Comparison of ENCODE assay signal across 8 cellular contexts in the genomic region with DNA sequence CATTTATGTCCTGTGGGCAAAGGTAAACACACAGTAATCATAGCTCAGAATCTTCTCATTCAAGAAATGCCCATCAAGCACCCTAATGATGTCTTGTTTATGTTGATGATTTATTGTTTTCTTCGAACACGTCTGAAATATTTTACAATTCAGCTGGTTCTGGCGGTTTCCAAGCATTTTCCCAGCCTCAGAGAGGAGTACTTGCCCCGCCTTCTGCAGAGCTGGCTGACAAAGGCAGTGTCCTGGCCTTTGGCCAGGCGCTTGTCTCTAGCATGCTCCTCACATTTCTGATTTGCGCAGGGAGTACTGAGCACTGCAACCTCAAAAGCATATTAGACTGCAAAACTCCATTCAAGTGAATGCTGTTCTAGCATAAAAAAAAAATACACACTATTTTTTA.
DNase-seq lines count a peak whose midpoint lies in the region; ATAC-seq and TF ChIP-seq lines count a peak whose summit lies in the region.

No MANE protein-coding gene starts in this region.

- H3K27ac ChIP-seq in GM23338 (ENCODE audit: low read depth): no peak overlapping the region

- no peaks in the 10 kb centered on the region for H3K27me3 Mint-ChIP-seq in GM23338 (ENCODE audit: insufficient read depth, low read depth, poor library complexity)

- H3F3A ChIP-seq in GM23338 (replicated peaks; ENCODE audit: low read depth): no peaks in the 10 kb centered on the region

- H3K79me2 ChIP-seq in GM23338 (replicated peaks; ENCODE audit: insufficient read depth): no peaks in the 10 kb centered on the region

- H3K4me2 ChIP-seq in GM23338: no peak overlapping the region

- no peak overlapping the region for H3K4me3 Mint-ChIP-seq in GM23338

- H3K36me3 Mint-ChIP-seq in GM23338 (ENCODE audit: low read depth): no peaks in the 10 kb centered on the region

- ATAC-seq in GM23338 (peak; percentile 53), HG03457 (IDR thresholded peaks at IDR 0.05; ENCODE audit: unreplicated experiment) (no peak), GM18502 (IDR thresholded peaks at IDR 0.05; ENCODE audit: poor library complexity, unreplicated experiment) (no peak)

- no peaks in the 10 kb centered on the region for H3K9me2 ChIP-seq in GM23338 (ENCODE audit: insufficient read depth)

- H2AFZ ChIP-seq in GM23338: peak overlapping the region; percentile 19; the same call in 1 of the 2 replicates

- H3K9me3 Mint-ChIP-seq in GM23338: no peaks in the 10 kb centered on the region

- H3K36me3 ChIP-seq in GM23338 (ENCODE audit: insufficient read depth): no peaks in the 10 kb centered on the region

- no peaks in the 10 kb centered on the region for H4K20me1 ChIP-seq in GM23338 (replicated peaks; ENCODE audit: insufficient read depth)

- no peak for TF ChIP-seq CTCF in GM23338 (conservative IDR thresholded peaks at IDR 0.05; ENCODE audit: low read depth in 2 of 2)
- TF ChIP-seq CTCF in fibroblast of pulmonary artery (IDR thresholded peaks at IDR 0.05; ENCODE audit: low read length, missing control alignments): no peak

- H3K4me3 ChIP-seq in GM23338: no peak overlapping the region
- H3K4me3 ChIP-seq in fibroblast of pulmonary artery (replicated peaks; ENCODE audit: low read depth, low read length): peak overlapping the region; percentile 17

- H3K4me1 Mint-ChIP-seq in GM23338: no peaks in the 10 kb centered on the region

- no peak overlapping the region for H3K27ac Mint-ChIP-seq in GM23338

- no peaks in the 10 kb centered on the region for H3K27me3 ChIP-seq in GM23338 (ENCODE audit: insufficient read depth)

- no peaks in the 10 kb centered on the region for H3K4me1 ChIP-seq in GM23338 (ENCODE audit: insufficient read depth)

- DNase-seq in GM23338 (ENCODE audit: low spot score) (peak; percentile 6), NCI-H510A treated with DMSO at 0.1 percent for 48 hours (lab: John Stamatoyannopoulos, UW) (peak; percentile 20), fibroblast of pulmonary artery (ENCODE audit: low read depth) (peak; percentile 89), pons (ENCODE audit: low spot score) (peak; percentile 61), SKM-1 treated with dmso at 0.1 percent for 144 hours (lab: John Stamatoyannopoulos, UW; ENCODE audit: unreplicated experiment) (no peak), amniotic stem cell (lab: John Stamatoyannopoulos, UW) (no peak)

TF ChIP-seq in GM23338, 12 proteins besides CTCF, POLR2A, EP300 and RAD21:
- TF ChIP-seq POLR2AphosphoS5 (IDR thresholded peaks at IDR 0.05; ENCODE audit: low read depth): no peak
- TF ChIP-seq ZNF331 (CRISPR knock-in tag; IDR thresholded peaks at IDR 0.05; ENCODE audit: low read depth): no peak

Comparison
In these comparisons a context has a peak if more than half of its experiments do, and no peak if none do; other contexts are left out.
1. DNase-seq: peak in GM23338 (single experiment), NCI-H510A treated with DMSO at 0.1 percent for 48 hours (single experiment), fibroblast of pulmonary artery (single experiment) and pons (single experiment); none in SKM-1 treated with dmso at 0.1 percent for 144 hours (single experiment) and amniotic stem cell (single experiment).